Comparison of ENCODE assay signal across 7 cellular contexts in genomic region chr5:115179068-115179958, GRCh38. TPM values are rescaled to one million over a fixed set of nuclear protein-coding genes. Genes with fewer than 3 reads are reported as not detected.
DNase-seq lines count a peak whose midpoint lies in the region; FAIRE-seq and TF ChIP-seq lines count a peak whose summit lies in the region.

No MANE protein-coding gene starts in this region.

- H3K79me1 ChIP-seq in H9 (ENCODE audit: insufficient read depth, low read depth, low read length, poor library complexity, severe bottlenecking), result no peaks in the 10 kb centered on the region

- H2BK15ac ChIP-seq in H9 (ENCODE audit: low read depth, low read length), result no peak overlapping the region

- no peaks in the 10 kb centered on the region for H3K36me3 ChIP-seq in Peyer's patch
- no peaks in the 10 kb centered on the region for H3K36me3 ChIP-seq in neural progenitor cell

- H3K27ac Mint-ChIP-seq in H9 (no peak overlapping the region), neural progenitor cell (no peak overlapping the region)

- H3K36me3 Mint-ChIP-seq in H9 (ENCODE audit: insufficient read depth in 1 of 3, low read depth in 3 of 3) (no peaks in the 10 kb centered on the region), neural progenitor cell (peaks cover 7% of the 10 kb centered on the region)

- DNase-seq in GM12864 (ENCODE audit: low read depth) (no peak), H9 (peak; percentile 53), Peyer's patch (peak in 2 of 3 donors; percentile 60 to 78), fibroblast of pulmonary artery (ENCODE audit: low read depth) (no peak), neural progenitor cell (ENCODE audit: low spot score) (peak; percentile 77), HTR-8/SVneo (ENCODE audit: insufficient read length, low spot score) (no peak), KBM-7 (no peak)

- H4K91ac ChIP-seq in H9 (ENCODE audit: insufficient read length, low read depth, low read length), result no peak overlapping the region

- H4K20me1 ChIP-seq in H9 (ENCODE audit: control insufficient read depth, insufficient read depth, insufficient read length), result no peaks in the 10 kb centered on the region
- peaks cover 6% of the 10 kb centered on the region for H4K20me1 ChIP-seq in neural progenitor cell (ENCODE audit: low read depth)

- peaks cover 18% of the 10 kb centered on the region for H3F3A ChIP-seq in neural progenitor cell (ENCODE audit: low read depth)

- H3K23ac ChIP-seq in H9 (ENCODE audit: insufficient read length, low read depth, low read length), result no peak overlapping the region

- H2BK20ac ChIP-seq in H9 (ENCODE audit: low read depth, low read length, poor library complexity, severe bottlenecking), result no peak overlapping the region

- H3K14ac ChIP-seq in H9 (ENCODE audit: insufficient read depth, low read length), result peak overlapping the region; percentile 11; the same call in 1 of the 2 replicates

- H2BK5ac ChIP-seq in H9 (ENCODE audit: insufficient read length, low read length), result no peak overlapping the region

- H3K4me1 ChIP-seq in H9 (ENCODE audit: insufficient read depth, low read length), result no peaks in the 10 kb centered on the region
- H3K4me1 ChIP-seq in Peyer's patch, result peaks cover 0 to 15% (median 8%) of the 10 kb centered on the region in 4 donors
- peaks cover 9% of the 10 kb centered on the region for H3K4me1 ChIP-seq in neural progenitor cell

- no CpG with 5 or more reads among the region's 75 CpGs for WGBS in H9 (ENCODE audit: extremely low coverage, insufficient read length, low lambda C conversion rate)

- H4K5ac ChIP-seq in H9 (ENCODE audit: insufficient read length, low read depth, low read length), result no peak overlapping the region

- H4K8ac ChIP-seq in H9 (replicated peaks; ENCODE audit: insufficient read length, low read depth, low read length), result no peak overlapping the region

- FAIRE-seq in HTR-8/SVneo (lab: Jason Lieb, UNC), result no peak

- H3K27me3 Mint-ChIP-seq in H9 (ENCODE audit: low read depth), result peaks cover 81% of the 10 kb centered on the region
- H3K27me3 Mint-ChIP-seq in neural progenitor cell (ENCODE audit: insufficient read depth, low read depth), result peaks cover 28% of the 10 kb centered on the region

- H3K9ac ChIP-seq in H9 (ENCODE audit: extremely low read depth, insufficient read length, low read length) (no peak overlapping the region), neural progenitor cell (no peak overlapping the region)

- no peak overlapping the region for H3K56ac ChIP-seq in H9 (ENCODE audit: insufficient read length, low read depth, low read length)

- H3K23me2 ChIP-seq in H9 (ENCODE audit: insufficient read length, low read depth, low read length, poor library complexity, severe bottlenecking), result peaks cover 13% of the 10 kb centered on the region

- H3K4ac ChIP-seq in H9 (ENCODE audit: low read depth, low read length), result no peak overlapping the region

- H3K79me2 ChIP-seq in H9 (ENCODE audit: insufficient read depth, low read length) (no peaks in the 10 kb centered on the region), neural progenitor cell (ENCODE audit: low read depth) (no peaks in the 10 kb centered on the region)

- no peak overlapping the region for H2AK5ac ChIP-seq in H9 (ENCODE audit: insufficient read length, low read length)

- no peak for TF ChIP-seq CTCF in GM12864 (IDR thresholded peaks at IDR 0.05; ENCODE audit: low read depth, low read length, missing control alignments)
- no peak for TF ChIP-seq CTCF in H9 (conservative IDR thresholded peaks at IDR 0.05)
- TF ChIP-seq CTCF in Peyer's patch (IDR thresholded peaks at IDR 0.05), result peak in 1 of 6 experiments; percentile 9
- TF ChIP-seq CTCF in fibroblast of pulmonary artery (IDR thresholded peaks at IDR 0.05; ENCODE audit: low read length, missing control alignments), result no peak
- TF ChIP-seq CTCF in neural progenitor cell (IDR thresholded peaks at IDR 0.05), result peak; percentile 5

- no peak overlapping the region for H2BK12ac ChIP-seq in H9 (ENCODE audit: insufficient read length, low read depth, low read length)

- H3K27me3 ChIP-seq in H9 (ENCODE audit: insufficient read depth, low read length), result peaks cover 36% of the 10 kb centered on the region; the same call in 1 of the 2 replicates
- peaks cover 0 to 18% of the 10 kb centered on the region in 2 donors for H3K27me3 ChIP-seq in Peyer's patch
- H3K27me3 ChIP-seq in neural progenitor cell, result peaks cover 97% of the 10 kb centered on the region

- H3K27ac ChIP-seq in H9 (ENCODE audit: insufficient read length, low read depth, low read length), result no peak overlapping the region
- peak overlapping the region in 1 of 4 donors; percentile 2 for H3K27ac ChIP-seq in Peyer's patch
- no peak overlapping the region for H3K27ac ChIP-seq in neural progenitor cell

- H3K4me3 ChIP-seq in GM12864 (ENCODE audit: low read depth, low read length) (peak overlapping the region; percentile 50), Peyer's patch (peak overlapping the region; percentile 25 to 64 (median 54)), fibroblast of pulmonary artery (replicated peaks; ENCODE audit: low read depth, low read length) (peak overlapping the region; percentile 50), neural progenitor cell (peak overlapping the region; percentile 55)

- peak overlapping the region; percentile 78 for H3K4me2 ChIP-seq in H9 (ENCODE audit: insufficient read depth, insufficient read length, low read length)
- H3K4me2 ChIP-seq in neural progenitor cell, result peak overlapping the region; percentile 83

- peak overlapping the region; percentile 63 to 83 for H3K4me3 Mint-ChIP-seq in H9
- peak overlapping the region; percentile 88 for H3K4me3 Mint-ChIP-seq in neural progenitor cell

- H3K18ac ChIP-seq in H9 (ENCODE audit: insufficient read length, low read depth, low read length), result no peak overlapping the region

- in situ Hi-C loops in KBM-7 (cut with MboI; ENCODE audit: low pct_unique_long_range_greater_than_20kb, low sequenced_read_pairs), result no loop called here

- no peak overlapping the region for H3T11ph ChIP-seq in H9 (ENCODE audit: low read length)

- H3K4me1 Mint-ChIP-seq in H9 (peaks cover 0 to 12% of the 10 kb centered on the region in 2 experiments; a peak in 1 of 4 replicates), neural progenitor cell (peaks cover 9% of the 10 kb centered on the region)

- no peak for TF ChIP-seq POLR2A in Peyer's patch (IDR thresholded peaks at IDR 0.05)

- no peaks in the 10 kb centered on the region for H3K9me3 ChIP-seq in H9 (ENCODE audit: control insufficient read depth, low read depth, low read length)
- no peaks in the 10 kb centered on the region for H3K9me3 ChIP-seq in Peyer's patch
- no peaks in the 10 kb centered on the region for H3K9me3 ChIP-seq in neural progenitor cell (ENCODE audit: low read depth)

- H3K9me3 Mint-ChIP-seq in H9, result no peaks in the 10 kb centered on the region
- H3K9me3 Mint-ChIP-seq in neural progenitor cell, result peaks cover 8% of the 10 kb centered on the region

- H2AFZ ChIP-seq in H9 (ENCODE audit: low read length) (no peak overlapping the region), neural progenitor cell (replicated peaks) (peak overlapping the region; percentile 86)

- H2BK120ac ChIP-seq in H9 (ENCODE audit: low read depth, low read length, poor library complexity, severe bottlenecking), result no peak overlapping the region

RNA-seq across cellular contexts. Expression of gene TRIM36, which starts 9.6 kb away (rescaled TPM):
- 14.6 and 19.3 TPM in 2 replicates for total RNA-seq in H9 (2021)
- 10 to 100 TPM; 27.2 to 69.0 (median 48.7) TPM for total RNA-seq in Peyer's patch
- 31.2 and 42.6 TPM in 2 replicates for total RNA-seq in neural progenitor cell (ENCODE audit: low replicate concordance)

Comparison
In these comparisons a context has a peak if more than half of its experiments do, and no peak if none do; other contexts are left out.
1. DNase-seq: peak in H9 (single experiment), Peyer's patch (2 of 3) and neural progenitor cell (single experiment); none in GM12864 (single experiment), fibroblast of pulmonary artery (single experiment), HTR-8/SVneo (single experiment) and KBM-7 (single experiment).
2. Peak in every context shown above with its lines, with median percentiles within 50 percentile points of each other: H3K4me3 ChIP-seq.